Comparison of ENCODE assay signal across 16 cellular contexts in genomic region chr21:33769057-33769456, GRCh38.
A peak's percentile ranks its signal among the peaks of the same experiment; 100 is the strongest.
DNase-seq lines count a peak whose midpoint lies in the region; ATAC-seq and TF ChIP-seq lines count a peak whose summit lies in the region.
"Had no signal": no experiment of that assay in that cellular context is flagged by ENCODE, and none has a peak within 500 bp of the region (broad histone marks: within the 10 kb centered on the region; RNA-seq: fewer than 3 reads in every experiment).

No MANE protein-coding gene starts in this region.

- TF ChIP-seq CTCF in A673 (conservative IDR thresholded peaks at IDR 0.05; ENCODE audit: low read depth, low read length) (no peak), choroid plexus epithelial cell (conservative IDR thresholded peaks at IDR 0.05; ENCODE audit: low read depth, low read length) (no peak), mesothelial cell of epicardium (IDR thresholded peaks at IDR 0.05; ENCODE audit: unreplicated experiment) (no peak), CD14-positive monocyte (IDR thresholded peaks at IDR 0.05) (no peak)

- POLR2A ChIA-PET in A673 (lab: Charles Lee; ENCODE audit: low non-redundant PET): no interaction called here

- no peaks in the 10 kb centered on the region for H3K9me3 ChIP-seq in A673 (ENCODE audit: low read depth, low read length, poor library complexity, severe bottlenecking)
- H3K9me3 ChIP-seq: HAP-1 had no signal

- H3K4me3 Mint-ChIP-seq in mesothelial cell of epicardium: no peak overlapping the region
- no peak overlapping the region for H3K4me3 Mint-ChIP-seq in CD14-positive monocyte

- no peak for ATAC-seq in HG03196 (IDR thresholded peaks at IDR 0.05; ENCODE audit: unreplicated experiment)
- ATAC-seq: K562 had no signal

- H3K27me3 Mint-ChIP-seq in mesothelial cell of epicardium (ENCODE audit: low read depth): no peaks in the 10 kb centered on the region
- peaks cover 0 to 2% (median 0%) of the 10 kb centered on the region in 3 donors for H3K27me3 Mint-ChIP-seq in CD14-positive monocyte (ENCODE audit: low read depth in 3 of 3)

- BruUV-seq in A673 (replicated peaks; lab: Mats Ljungman, UMichigan): no TSS peak

- peak overlapping the region; percentile 14 for H3K27ac Mint-ChIP-seq in mesothelial cell of epicardium
- no peak overlapping the region for H3K27ac Mint-ChIP-seq in CD14-positive monocyte

- no peak for TF ChIP-seq EP300 in Ishikawa (IDR thresholded peaks at IDR 0.05; ENCODE audit: borderline replicate concordance)

- H3K4me3 ChIP-seq in A673 (ENCODE audit: low read depth, low read length, poor library complexity, severe bottlenecking) (no peak overlapping the region), choroid plexus epithelial cell (ENCODE audit: low read depth, low read length) (no peak overlapping the region)
- H3K4me3 ChIP-seq: HAP-1, K562 had no signal

- peak; percentile 59 for DNase-seq in A673 (ENCODE audit: low spot score)
- peak; percentile 16 for DNase-seq in choroid plexus epithelial cell (ENCODE audit: low read depth)
- DNase-seq in mesothelial cell of epicardium (ENCODE audit: low spot score in 2 of 2, unreplicated experiment in 2 of 2): no peak
- DNase-seq in AG08396 (ENCODE audit: low spot score): no peak
- DNase-seq in CD14-positive monocyte (ENCODE audit: low spot score): no peak
- DNase-seq: DND-41, NCI-H1105, NCI-H1694 treated with DMSO at 0.1 percent for 48 hours, NCI-H510A, NCI-H774, SHP77 had no signal

- peaks cover 41% of the 10 kb centered on the region for H3K36me3 Mint-ChIP-seq in mesothelial cell of epicardium
- H3K36me3 Mint-ChIP-seq in CD14-positive monocyte: peaks cover 54 to 57% of the 10 kb centered on the region in 2 donors

- TF ChIP-seq RAD21 in Ishikawa (IDR thresholded peaks at IDR 0.05; ENCODE audit: low read depth): no peak

- peak overlapping the region; percentile 17 for H3K27ac ChIP-seq in A673 (ENCODE audit: low read depth, low read length, poor library complexity, severe bottlenecking)
- H3K27ac ChIP-seq: C4-2B had no signal

- intact Hi-C loops in A673 (cut with micrococcal nuclease; ENCODE audit: unreplicated experiment): no loop called here
- intact Hi-C loops in CD14-positive monocyte (cut with micrococcal nuclease): no loop called here

- H3K4me1 Mint-ChIP-seq in mesothelial cell of epicardium (peaks cover 29% of the 10 kb centered on the region), CD14-positive monocyte (peaks cover 1% of the 10 kb centered on the region)

- H3K4me1 ChIP-seq in A673 (ENCODE audit: insufficient read depth, low read length, poor library complexity, severe bottlenecking): peaks cover 21% of the 10 kb centered on the region

- H3K27me3 ChIP-seq in A673 (replicated peaks; ENCODE audit: insufficient read depth, low read depth, low read length, poor library complexity): no peaks in the 10 kb centered on the region

- H3K9me3 Mint-ChIP-seq in mesothelial cell of epicardium (peaks cover 13% of the 10 kb centered on the region), CD14-positive monocyte (peaks cover 0 to 9% (median 3%) of the 10 kb centered on the region in 7 donors)

- CTCF ChIA-PET in A673 (lab: Charles Lee): no interaction called here

- H3K36me3 ChIP-seq in A673 (ENCODE audit: insufficient read depth, low read length, poor library complexity, severe bottlenecking): peaks cover 18% of the 10 kb centered on the region

TF ChIP-seq in Ishikawa, 13 proteins besides CTCF, POLR2A, EP300 and RAD21:
- peak; percentile 31 for TF ChIP-seq TEAD4 (IDR thresholded peaks at IDR 0.05)
- no peak for TF ChIP-seq CEBPB (IDR thresholded peaks at IDR 0.05)

Comparison
In these comparisons a context has a peak if more than half of its experiments do, and no peak if none do; other contexts are left out.
1. DNase-seq: peak in A673 (single experiment) and choroid plexus epithelial cell (single experiment); none in mesothelial cell of epicardium (0 of 2), AG08396 (single experiment) and CD14-positive monocyte (single experiment).